In the genomic region with DNA sequence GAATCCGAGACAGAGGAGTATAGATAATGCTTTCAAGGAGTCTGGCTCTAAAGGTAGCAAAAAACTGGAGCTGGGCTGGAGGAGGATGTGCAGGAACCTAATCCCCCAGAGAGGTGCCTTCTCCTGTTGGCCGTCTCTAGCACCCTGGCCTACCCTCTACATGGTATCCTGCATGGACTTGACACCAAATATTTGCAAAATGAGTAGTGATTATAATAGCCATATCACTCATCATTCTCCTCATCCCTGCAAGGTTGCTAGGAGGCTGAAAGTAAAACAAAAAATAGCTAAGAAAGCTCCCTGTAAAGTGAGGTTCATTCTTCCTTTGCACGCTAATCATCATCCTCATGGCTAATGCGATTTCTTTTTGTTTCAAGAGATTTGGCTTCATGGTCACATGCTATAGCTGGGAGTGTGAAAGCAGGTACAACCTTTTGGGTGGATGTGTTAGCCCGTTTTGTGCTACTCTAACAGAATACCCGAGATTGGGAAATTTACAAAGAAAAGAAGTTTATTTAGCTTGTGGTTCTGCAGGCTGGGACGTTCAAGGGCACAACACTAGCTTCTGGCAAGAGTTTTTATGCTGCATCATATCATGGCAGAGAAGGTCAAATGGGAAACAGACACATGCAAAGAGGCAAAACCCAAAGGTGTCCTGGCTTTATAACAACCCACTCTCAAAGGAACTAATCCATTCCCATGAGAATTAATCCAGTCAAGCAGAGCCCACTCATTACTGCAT, we compare ENCODE assay signal across 20 cellular contexts. TPM values are rescaled to one million over a fixed set of nuclear protein-coding genes. Genes with fewer than 3 reads are reported as not detected.
DNase-seq lines count a peak whose midpoint lies in the region; ATAC-seq, FAIRE-seq and TF ChIP-seq lines count a peak whose summit lies in the region.
"Had no signal": no experiment of that assay in that cellular context is flagged by ENCODE, and none has a peak within 500 bp of the region (broad histone marks: within the 10 kb centered on the region; RNA-seq: fewer than 3 reads in every experiment).

No MANE protein-coding gene starts in this region.

- no peaks in the 10 kb centered on the region for H3K36me3 Mint-ChIP-seq in MCF 10A (ENCODE audit: insufficient read depth, unreplicated experiment)
- H3K36me3 Mint-ChIP-seq in activated B cell treated with CpG ODN at 0.5 μM for 24 hours (ENCODE audit: low read depth), result peaks cover 14% of the 10 kb centered on the region
- peaks cover 0 to 7% of the 10 kb centered on the region in 2 donors for H3K36me3 Mint-ChIP-seq in stimulated activated naive B cell treated with anti-CD40 and anti-IgM and Interleukin-4, amounts not matched to agents 10 μg/mL and 1 μg/mL and 100 μg/mL, for 72 hours
- H3K36me3 Mint-ChIP-seq: CD4-positive, CD25-positive, alpha-beta regulatory T cell had no signal

- intact Hi-C loops in MCF 10A (cut with micrococcal nuclease), result no loop called here
- intact Hi-C loops in breast epithelium (cut with DNase I; ENCODE audit: low total_unique reads), result no loop called here
- intact Hi-C loops in activated B cell treated with CpG ODN at 0.5 μM for 24 hours (cut with micrococcal nuclease), result loop anchor here (2.0 kb wide), 1 partner anchor 17 kb away; no protein-coding TSS in a partner anchor

- no peaks in the 10 kb centered on the region for H3K4me1 Mint-ChIP-seq in MCF 10A (ENCODE audit: insufficient read depth, unreplicated experiment)
- peaks cover 58% of the 10 kb centered on the region for H3K4me1 Mint-ChIP-seq in activated B cell treated with CpG ODN at 0.5 μM for 24 hours
- peaks cover 34 to 60% of the 10 kb centered on the region in 2 donors for H3K4me1 Mint-ChIP-seq in stimulated activated naive B cell treated with anti-CD40 and anti-IgM and Interleukin-4, amounts not matched to agents 10 μg/mL and 1 μg/mL and 100 μg/mL, for 72 hours

- no peaks in the 10 kb centered on the region for H3K36me3 ChIP-seq in breast epithelium
- H3K36me3 ChIP-seq: HAP-1 had no signal

- POLR2A ChIA-PET in MCF 10A (lab: Yijun Ruan, JAX) (no interaction called here), activated B cell treated with CpG ODN at 0.5 μM for 24 hours (lab: Charles Lee) (interaction anchor here (0.7 to 1.5 kb wide), 2 partner anchors 27 to 42 kb away, joined by 4 to 5 read pairs; partner anchors contain the start of gene CIITA)

- H3K27ac ChIP-seq in breast epithelium, result no peak overlapping the region
- no peak overlapping the region for H3K27ac ChIP-seq in foreskin keratinocyte

- H3K27ac Mint-ChIP-seq in MCF 10A (ENCODE audit: low read depth, unreplicated experiment) (peak overlapping the region; percentile 40), activated B cell treated with CpG ODN at 0.5 μM for 24 hours (peak overlapping the region; percentile 50)
- H3K27ac Mint-ChIP-seq in stimulated activated naive B cell treated with anti-CD40 and anti-IgM and Interleukin-4, amounts not matched to agents 10 μg/mL and 1 μg/mL and 100 μg/mL, for 72 hours, result peak overlapping the region; percentile 59
- H3K27ac Mint-ChIP-seq: CD4-positive, CD25-positive, alpha-beta regulatory T cell had no signal

- no peaks in the 10 kb centered on the region for H3K27me3 ChIP-seq in breast epithelium
- no peaks in the 10 kb centered on the region for H3K27me3 ChIP-seq in foreskin keratinocyte

- no peaks in the 10 kb centered on the region for H3K9me3 ChIP-seq in breast epithelium
- H3K9me3 ChIP-seq: HAP-1 had no signal

- H3K4me3 Mint-ChIP-seq in MCF 10A (ENCODE audit: unreplicated experiment) (no peak overlapping the region), activated B cell treated with CpG ODN at 0.5 μM for 24 hours (no peak overlapping the region)
- no peak overlapping the region for H3K4me3 Mint-ChIP-seq in stimulated activated naive B cell treated with anti-CD40 and anti-IgM and Interleukin-4, amounts not matched to agents 10 μg/mL and 1 μg/mL and 100 μg/mL, for 72 hours
- H3K4me3 Mint-ChIP-seq: CD4-positive, CD25-positive, alpha-beta regulatory T cell had no signal

- H3K4me1 ChIP-seq in breast epithelium (no peaks in the 10 kb centered on the region), foreskin keratinocyte (no peaks in the 10 kb centered on the region)
- H3K4me1 ChIP-seq: HAP-1 had no signal

- ATAC-seq in activated B cell treated with CpG ODN at 0.5 μM for 24 hours (ENCODE audit: low read depth), result no peak
- ATAC-seq in foreskin keratinocyte, result peak; percentile 45
- no peak for ATAC-seq in stimulated activated naive B cell treated with anti-CD40 and anti-IgM and Interleukin-4, amounts not matched to agents 10 μg/mL and 1 μg/mL and 100 μg/mL, for 72 hours (replicated peaks)

- H3K9me3 Mint-ChIP-seq in MCF 10A (ENCODE audit: unreplicated experiment) (no peaks in the 10 kb centered on the region), activated B cell treated with CpG ODN at 0.5 μM for 24 hours (no peaks in the 10 kb centered on the region)
- peaks cover 3 to 4% of the 10 kb centered on the region in 2 donors for H3K9me3 Mint-ChIP-seq in stimulated activated naive B cell treated with anti-CD40 and anti-IgM and Interleukin-4, amounts not matched to agents 10 μg/mL and 1 μg/mL and 100 μg/mL, for 72 hours
- H3K9me3 Mint-ChIP-seq: CD8-positive, alpha-beta memory T cell had no signal

- no peak for TF ChIP-seq CTCF in MCF 10A (IDR thresholded peaks at IDR 0.05; ENCODE audit: unreplicated experiment)
- TF ChIP-seq CTCF in breast epithelium (IDR thresholded peaks at IDR 0.05), result no peak
- TF ChIP-seq CTCF in activated B cell treated with CpG ODN at 0.5 μM for 24 hours (IDR thresholded peaks at IDR 0.05), result no peak
- no peak for TF ChIP-seq CTCF in foreskin keratinocyte (conservative IDR thresholded peaks at IDR 0.05)

- FAIRE-seq in GM19239 (lab: Jason Lieb, UNC), result no peak
- FAIRE-seq: G401.6, GM12891, H1 had no signal

- no peak for DNase-seq in MCF 10A (ENCODE audit: unreplicated experiment)
- no peak for DNase-seq in breast epithelium (ENCODE audit: low spot score in 2 of 2)
- no peak for DNase-seq in activated B cell treated with CpG ODN at 0.5 μM for 24 hours
- peak; percentile 58 to 77 for DNase-seq in foreskin keratinocyte
- no peak for DNase-seq in stimulated activated naive B cell treated with anti-CD40 and anti-IgM and Interleukin-4, amounts not matched to agents 10 μg/mL and 1 μg/mL and 100 μg/mL, for 72 hours
- DNase-seq in DMS114 treated with DMSO at 0.1 percent for 48 hours (lab: John Stamatoyannopoulos, UW; ENCODE audit: unreplicated experiment), result no peak
- DNase-seq in stimulated activated naive CD4-positive, alpha-beta T cell treated with Interleukin-2 at 50 U/mL for 16 hours (lab: John Stamatoyannopoulos, UW), result no peak
- no peak for DNase-seq in GM19239 (ENCODE audit: insufficient read length, low spot score)
- DNase-seq: 8988T; C1 segment of cervical spinal cord; CD4-positive, CD25-positive, alpha-beta regulatory T cell; CD8-positive, alpha-beta memory T cell; COR-L47; DMS 273 treated with DMSO at 0.1 percent for 48 hours had no signal

- CTCF ChIA-PET in MCF 10A (lab: Yijun Ruan, JAX), result interaction anchor here (0.6 kb wide), 2 partner anchors 349 to 507 kb away, joined by 3 read pairs; no protein-coding TSS in a partner anchor
- CTCF ChIA-PET in activated B cell treated with CpG ODN at 0.5 μM for 24 hours (lab: Charles Lee), result no interaction called here

- no TSS peak for BruUV-seq in MCF 10A (replicated peaks; lab: Mats Ljungman, UMichigan)

- H3K4me3 ChIP-seq in breast epithelium, result no peak overlapping the region
- H3K4me3 ChIP-seq: HAP-1 had no signal

- TF ChIP-seq POLR2A in breast epithelium (IDR thresholded peaks at IDR 0.05), result no peak

- H3K27me3 Mint-ChIP-seq in MCF 10A (ENCODE audit: insufficient read depth, unreplicated experiment) (peaks cover 22% of the 10 kb centered on the region), activated B cell treated with CpG ODN at 0.5 μM for 24 hours (no peaks in the 10 kb centered on the region)
- H3K27me3 Mint-ChIP-seq in stimulated activated naive B cell treated with anti-CD40 and anti-IgM and Interleukin-4, amounts not matched to agents 10 μg/mL and 1 μg/mL and 100 μg/mL, for 72 hours, result no peaks in the 10 kb centered on the region

RNA-seq across cellular contexts. Expression of gene CIITA, which starts 27.1 kb away (rescaled TPM):
- total RNA-seq in MCF 10A (2022), result 0.12 TPM in 1 of 2 replicates, not detected in the other
- total RNA-seq in breast epithelium, result 10 to 100 TPM in 2 of 3 donors, 1 to 10 TPM in 1; 5.6 to 14.6 (median 11.1) TPM
- 332 and 401 TPM in 2 replicates for total RNA-seq in activated B cell treated with CpG ODN at 0.5 μM for 24 hours
- 0.07 TPM in 1 of 2 replicates, not detected in the other for total RNA-seq in foreskin keratinocyte
- 0.03 and 0.06 TPM in 2 replicates for polyA plus RNA-seq in foreskin keratinocyte
- total RNA-seq: A673 had no signal

RNA-seq across cellular contexts. Expression of gene TVP23A, which starts 31.3 kb away (rescaled TPM):
- total RNA-seq in MCF 10A (2022) (not detected in 2 replicates), breast epithelium (1 to 10 TPM in 1 of 3 donors, under 1 TPM in 1, not detected in 1; under 0.01 to 1.3 TPM), activated B cell treated with CpG ODN at 0.5 μM for 24 hours (1.6 and 2.0 TPM in 2 replicates), foreskin keratinocyte (not detected in 2 replicates)
- polyA plus RNA-seq in foreskin keratinocyte, result not detected in 2 replicates
- total RNA-seq: A673; CD8-positive, alpha-beta memory T cell had no signal
- polyA plus RNA-seq: AG04450; CD4-positive, CD25-positive, alpha-beta regulatory T cell had no signal

Comparison
In these comparisons a context has a peak if more than half of its experiments do, and no peak if none do; other contexts are left out.
1. DNase-seq: peak in foreskin keratinocyte (2 of 2); none in MCF 10A (single experiment), breast epithelium (0 of 2), activated B cell treated with CpG ODN at 0.5 μM for 24 hours (single experiment), stimulated activated naive B cell treated with anti-CD40 and anti-IgM and Interleukin-4, amounts not matched to agents 10 μg/mL and 1 μg/mL and 100 μg/mL, for 72 hours (single experiment), DMS114 treated with DMSO at 0.1 percent for 48 hours (single experiment), stimulated activated naive CD4-positive, alpha-beta T cell treated with Interleukin-2 at 50 U/mL for 16 hours (single experiment) and GM19239 (single experiment).
2. RNA of gene CIITA, which starts 27.1 kb away (total RNA-seq): 332 to 401 TPM in activated B cell treated with CpG ODN at 0.5 μM for 24 hours; 5.6 to 14.6 TPM in breast epithelium, 0.07 TPM in foreskin keratinocyte and 0.12 TPM in MCF 10A; every median in the first group is over 10 times any median in the second.
3. Peak in every context shown above with its lines, with median percentiles within 50 percentile points of each other: H3K27ac Mint-ChIP-seq.